8 cellular contexts compared by ENCODE assay signal in the genomic region with DNA sequence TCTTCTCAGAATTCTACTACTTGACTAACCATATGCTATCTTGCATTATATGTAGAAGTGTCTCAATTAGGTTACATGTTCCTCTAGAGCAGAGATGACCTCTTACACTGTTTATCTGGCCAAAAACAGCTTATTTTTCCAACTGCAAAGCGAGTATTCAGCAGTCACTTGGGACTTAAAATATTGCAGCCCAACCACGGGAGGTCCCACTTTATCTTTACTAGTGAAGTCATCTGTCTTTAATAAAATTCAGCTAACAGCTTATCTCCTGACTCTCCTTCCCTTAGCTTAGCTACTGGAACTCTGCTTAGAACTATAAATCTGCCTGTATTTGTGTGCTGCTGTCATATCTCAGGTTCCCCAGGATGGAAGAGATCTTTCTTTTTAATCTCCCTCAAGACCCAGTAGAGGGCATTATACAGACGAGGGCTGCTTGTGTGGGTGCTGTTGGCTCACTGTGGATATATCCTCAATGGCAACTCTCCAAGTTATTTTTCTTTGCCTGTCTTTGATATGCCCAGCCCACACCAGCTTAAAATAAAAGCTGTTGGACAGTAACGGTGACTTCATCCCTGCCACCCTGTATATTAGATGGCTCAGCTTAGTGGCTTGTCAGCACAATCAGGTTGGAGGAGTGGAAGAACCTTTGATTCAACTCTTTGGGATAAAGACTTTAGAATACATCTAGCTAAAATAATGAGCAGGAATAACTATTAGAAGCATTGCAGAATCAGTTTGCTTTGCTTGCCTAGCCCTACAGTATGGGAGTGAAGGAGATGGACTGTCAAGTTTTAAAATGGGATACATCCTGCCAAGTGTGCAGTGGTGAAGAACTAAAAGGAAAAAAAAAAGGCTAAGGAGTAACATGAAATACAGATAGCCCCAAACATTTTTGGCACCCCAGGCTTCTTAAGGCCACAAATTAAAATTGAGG. TPM values are rescaled to one million over a fixed set of nuclear protein-coding genes. Genes with fewer than 3 reads are reported as not detected.
A peak's percentile ranks its signal among the peaks of the same experiment; 100 is the strongest.
DNase-seq lines count a peak whose midpoint lies in the region; ATAC-seq, FAIRE-seq and TF ChIP-seq lines count a peak whose summit lies in the region.

No MANE protein-coding gene starts in this region.

- H3K27me3 ChIP-seq in osteoblast (ENCODE audit: insufficient read depth, low read length), result no peaks in the 10 kb centered on the region

- POLR2A ChIA-PET in T-cell (lab: Charles Lee), result interaction anchor here (0.6 to 2.1 kb wide), 15 partner anchors 8 to 383 kb away, joined by 3 to 14 read pairs (median 6); partner anchors contain the start of genes ENSA (in 1 of the 2) and MCL1 (in 1 of the 2)
- POLR2A ChIA-PET in GM10248 (lab: Yijun Ruan, JAX), result interaction anchor here (0.6 to 4.1 kb wide), 3 partner anchors 10 to 361 kb away, joined by 3 to 23 read pairs (median 4); partner anchors contain the start of genes ENSA and MCL1

- H3K4me1 Mint-ChIP-seq in T-cell, result peaks cover 49 to 69% (median 67%) of the 10 kb centered on the region in 3 donors

- H3K4me3 Mint-ChIP-seq in T-cell, result no peak overlapping the region

- H2AFZ ChIP-seq in osteoblast (ENCODE audit: low read length), result no peak overlapping the region

- H3K27ac ChIP-seq in osteoblast (ENCODE audit: low read depth, low read length), result peak overlapping the region; percentile 59

- peaks cover 18% of the 10 kb centered on the region for H3K4me1 ChIP-seq in osteoblast (ENCODE audit: insufficient read depth, low read length)

- no peaks in the 10 kb centered on the region for H4K20me1 ChIP-seq in osteoblast (ENCODE audit: insufficient read depth, low read length)

- peaks cover 46% of the 10 kb centered on the region for H3K36me3 Mint-ChIP-seq in T-cell

- ATAC-seq in T-cell (replicated peaks in 1 of 4) (peak; percentile 35 to 57 (median 44)), esophagus mucosa (peak; percentile 69)

- H3K9me3 Mint-ChIP-seq in T-cell, result no peaks in the 10 kb centered on the region

- peak overlapping the region; percentile 12 for H3K4me2 ChIP-seq in osteoblast (ENCODE audit: insufficient read depth, low read length)

- CTCF ChIA-PET in T-cell (lab: Charles Lee) (interaction anchor here (0.7 to 4.9 kb wide), 9 partner anchors 9 to 61 kb away, joined by 3 to 106 read pairs (median 7); partner anchors contain the start of genes ENSA (in 1 of the 2) and MCL1 (in 1 of the 2)), GM10248 (lab: Yijun Ruan, JAX) (interaction anchor here (1.0 to 15.3 kb wide), 12 partner anchors 9 to 376 kb away, joined by 3 to 151 read pairs (median 4); partner anchors contain the start of genes ENSA and MCL1)

- no peak overlapping the region for H3K4me3 ChIP-seq in osteoblast (ENCODE audit: insufficient read depth, low read length)

- peak overlapping the region; percentile 50 to 53 for H3K27ac Mint-ChIP-seq in T-cell

- in situ Hi-C loops in ACHN (cut with HindIII; ENCODE audit: low pct_ligation_motif_present, low pct_unique_long_range_greater_than_20kb, low sequenced_read_pairs), result no loop called here

- peak; percentile 51 for TF ChIP-seq CTCF in osteoblast (IDR thresholded peaks at IDR 0.05; ENCODE audit: extremely low read depth, low read depth, low read length)
- TF ChIP-seq CTCF in GM10248 (IDR thresholded peaks at IDR 0.05; ENCODE audit: control extremely low read depth, extremely low read depth, low read depth, missing control alignments), result no peak

- TF ChIP-seq POLR2A in GM12892 (IDR thresholded peaks at IDR 0.05; ENCODE audit: low read depth, low read length), result peak; percentile 61

- no peaks in the 10 kb centered on the region for H3K27me3 Mint-ChIP-seq in T-cell

- H3K79me2 ChIP-seq in osteoblast (ENCODE audit: insufficient read depth, low read length), result peaks cover 20% of the 10 kb centered on the region

- H3K36me3 ChIP-seq in osteoblast (ENCODE audit: insufficient read depth, low read length), result peaks cover 55% of the 10 kb centered on the region

- H3K9me3 ChIP-seq in osteoblast (ENCODE audit: low read depth, low read length), result no peaks in the 10 kb centered on the region

- DNase-seq in ACHN (peak; percentile 74), GM12892 (ENCODE audit: insufficient read length) (no peak), T-cell (peak in 1 of 34 experiments; percentile 10), osteoblast (ENCODE audit: insufficient read length, low spot score, missing footprints) (peak; percentile 93), OCI-M2 (lab: John Stamatoyannopoulos, UW; ENCODE audit: unreplicated experiment) (no peak), NCI-H1436 treated with DMSO at 0.1 percent for 48 hours (lab: John Stamatoyannopoulos, UW) (no peak), GM10248 (ENCODE audit: extremely low spot score) (no peak)

- no peak for FAIRE-seq in GM12892 (lab: Jason Lieb, UNC)

RNA-seq across cellular contexts. Expression of gene ENSA, which starts 9.6 kb away (rescaled TPM):
- polyA plus RNA-seq in GM12892 (2012; ENCODE audit: missing spikeins), result 243 TPM
- total RNA-seq in T-cell (100 to 1,000 TPM; 108 to 158 (median 110) TPM), esophagus mucosa (329 TPM), osteoblast (63.1 and 66.6 TPM in 2 replicates)

RNA-seq across cellular contexts. Expression of gene MCL1, which starts 40.4 kb away (rescaled TPM):
- 112 TPM for polyA plus RNA-seq in GM12892 (2012; ENCODE audit: missing spikeins)
- total RNA-seq in T-cell (100 to 1,000 TPM; 478 to 731 (median 517) TPM), esophagus mucosa (169 TPM), osteoblast (168 and 176 TPM in 2 replicates)

Comparison
In these comparisons a context has a peak if more than half of its experiments do, and no peak if none do; other contexts are left out.
1. DNase-seq: peak in ACHN (single experiment) and osteoblast (single experiment); none in GM12892 (single experiment), OCI-M2 (single experiment), NCI-H1436 treated with DMSO at 0.1 percent for 48 hours (single experiment) and GM10248 (single experiment).